In the genomic region with DNA sequence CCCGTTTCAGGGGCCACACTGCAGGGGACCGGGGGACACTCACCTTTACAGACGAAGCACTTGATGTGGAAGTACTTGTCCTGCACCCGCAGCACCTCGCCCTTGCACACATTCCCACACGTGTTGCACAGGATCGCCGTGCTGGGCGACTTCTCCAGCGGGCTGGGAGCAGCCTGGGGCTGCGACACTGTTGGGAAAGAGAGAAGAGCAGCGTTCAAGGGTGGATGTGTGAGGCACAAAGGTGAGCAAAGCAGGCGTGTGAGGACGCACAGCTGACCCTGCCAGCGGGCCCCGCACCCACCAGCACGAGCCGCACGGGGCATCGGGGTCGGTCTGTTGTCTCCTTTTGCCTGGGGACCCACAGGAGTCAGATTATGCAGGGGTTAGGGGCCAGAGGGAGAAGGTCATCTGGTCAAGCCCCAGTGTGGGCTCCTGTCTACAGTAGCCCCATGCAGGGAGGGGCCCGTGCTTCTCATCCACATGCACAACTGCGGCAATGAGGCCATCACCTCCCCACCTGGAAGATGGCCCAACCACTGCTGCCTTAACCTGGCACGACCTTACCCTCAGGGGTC, we compare ENCODE assay signal across 21 cellular contexts. TPM values are rescaled to one million over a fixed set of nuclear protein-coding genes. Genes with fewer than 3 reads are reported as not detected.
DNase-seq lines count a peak whose midpoint lies in the region; ATAC-seq, FAIRE-seq and TF ChIP-seq lines count a peak whose summit lies in the region.
"Had no signal": no experiment of that assay in that cellular context is flagged by ENCODE, and none has a peak within 500 bp of the region (broad histone marks: within the 10 kb centered on the region; RNA-seq: fewer than 3 reads in every experiment).

No MANE protein-coding gene starts in this region.

- FAIRE-seq in HepG2 (lab: Jason Lieb, UNC) (no peak), H1 (lab: Jason Lieb, UNC) (no peak)
- FAIRE-seq: D721Med, G401.6, GM12892, GM18507, HTR-8/SVneo had no signal

- ATAC-seq in HepG2 (no peak), right lobe of liver (no peak), HG03521 (IDR thresholded peaks at IDR 0.05; ENCODE audit: unreplicated experiment) (no peak)
- ATAC-seq in stimulated activated naive B cell treated with anti-CD40 and anti-IgM and Interleukin-4, amounts not matched to agents 10 μg/mL and 1 μg/mL and 100 μg/mL, for 72 hours (replicated peaks) = no peak
- ATAC-seq: GM23338 had no signal

- H3K27ac Mint-ChIP-seq in stimulated activated naive B cell treated with anti-CD40 and anti-IgM and Interleukin-4, amounts not matched to agents 10 μg/mL and 1 μg/mL and 100 μg/mL, for 72 hours = no peak overlapping the region
- H3K27ac Mint-ChIP-seq: B cell; CD4-positive, alpha-beta T cell; GM23338 had no signal

- H3K27me3 ChIP-seq in HepG2 (ENCODE audit: control insufficient read depth in 1 of 2, insufficient read depth in 2 of 2, low read length in 2 of 2) (peaks cover 9 to 83% of the 10 kb centered on the region in 2 experiments), right lobe of liver (no peaks in the 10 kb centered on the region), H1 (replicated peaks in 1 of 4; ENCODE audit: control insufficient read depth in 3 of 4, extremely low read depth in 1 of 4, insufficient read depth in 3 of 4, low read length in 3 of 4) (no peaks in the 10 kb centered on the region), neuronal stem cell (ENCODE audit: control insufficient read depth in 3 of 3, insufficient read depth in 3 of 3, low read depth in 1 of 3, low read length in 3 of 3) (peaks cover 0 to 50% (median 0%) of the 10 kb centered on the region in 3 experiments), skeletal muscle tissue (ENCODE audit: control insufficient read depth in 3 of 3, insufficient read depth in 3 of 3, low read length in 3 of 3) (no peaks in the 10 kb centered on the region)

- no peak for TF ChIP-seq CTCF in HepG2 (CRISPR knock-in tag; IDR thresholded peaks at IDR 0.05)
- TF ChIP-seq CTCF in right lobe of liver (IDR thresholded peaks at IDR 0.05) = no peak
- no peak for TF ChIP-seq CTCF in H1 (IDR thresholded peaks at IDR 0.05; ENCODE audit: control extremely low read depth in 1 of 3, insufficient read depth in 1 of 3, low read depth in 1 of 3, low read length in 3 of 3)

- peak overlapping the region; percentile 88; the same call in 1 of the 2 replicates for H2BK12ac ChIP-seq in H1 (ENCODE audit: low read depth, low read length)
- H2BK12ac ChIP-seq in neuronal stem cell (ENCODE audit: low read length) = peak overlapping the region; percentile 67

- no peak overlapping the region for H3K4me3 Mint-ChIP-seq in stimulated activated naive B cell treated with anti-CD40 and anti-IgM and Interleukin-4, amounts not matched to agents 10 μg/mL and 1 μg/mL and 100 μg/mL, for 72 hours
- H3K4me3 Mint-ChIP-seq: B cell; CD4-positive, alpha-beta T cell; GM23338; H9; IgD-negative memory B cell had no signal

- no peak overlapping the region for H4K5ac ChIP-seq in H1 (ENCODE audit: insufficient read length, low read depth, low read length)

- H3K9ac ChIP-seq in HepG2 (ENCODE audit: insufficient read depth, low read depth, low read length) = no peak overlapping the region
- H3K9ac ChIP-seq in H1 (replicated peaks in 1 of 4; ENCODE audit: extremely low read depth in 1 of 4, low read depth in 3 of 4, low read length in 3 of 4) = no peak overlapping the region
- no peak overlapping the region for H3K9ac ChIP-seq in neuronal stem cell (ENCODE audit: low read depth, low read length, poor library complexity)
- H3K9ac ChIP-seq in skeletal muscle tissue (ENCODE audit: low read depth in 1 of 3, low read length in 3 of 3) = peak overlapping the region in 1 of 3 donors; percentile 54

- H3K4me3 ChIP-seq in HepG2 (replicated peaks in 1 of 3; ENCODE audit: insufficient read depth in 1 of 3, low read depth in 2 of 3, low read length in 3 of 3) (no peak overlapping the region), right lobe of liver (no peak overlapping the region), H1 (ENCODE audit: extremely low read depth in 1 of 4, insufficient read depth in 2 of 4, low read depth in 3 of 4, low read length in 4 of 4) (no peak overlapping the region), neuronal stem cell (ENCODE audit: low read length in 2 of 2) (no peak overlapping the region), skeletal muscle tissue (ENCODE audit: low read length in 3 of 3) (no peak overlapping the region)
- H3K4me3 ChIP-seq: GM23338 had no signal

- H3K36me3 ChIP-seq in HepG2 (replicated peaks in 1 of 2; ENCODE audit: control insufficient read depth in 1 of 2, insufficient read depth in 2 of 2, low read length in 2 of 2) = no peaks in the 10 kb centered on the region
- H3K36me3 ChIP-seq in right lobe of liver = no peaks in the 10 kb centered on the region
- H3K36me3 ChIP-seq in H1 (ENCODE audit: control insufficient read depth in 2 of 4, insufficient read depth in 4 of 4, low read length in 3 of 4) = no peaks in the 10 kb centered on the region
- no peaks in the 10 kb centered on the region for H3K36me3 ChIP-seq in neuronal stem cell (replicated peaks in 1 of 2; ENCODE audit: control insufficient read depth in 2 of 2, insufficient read depth in 2 of 2, low read length in 2 of 2)
- H3K36me3 ChIP-seq in skeletal muscle tissue (ENCODE audit: control insufficient read depth in 3 of 3, insufficient read depth in 3 of 3, low read length in 3 of 3) = peaks cover 30 to 65% (median 58%) of the 10 kb centered on the region in 3 donors

- H2AFZ ChIP-seq in HepG2 (ENCODE audit: low read length) (no peak overlapping the region), H1 (ENCODE audit: low read length) (no peak overlapping the region), neuronal stem cell (ENCODE audit: low read length) (no peak overlapping the region)
- H2AFZ ChIP-seq: GM23338 had no signal

- peaks cover 2 to 9% of the 10 kb centered on the region in 2 donors for H3K4me1 Mint-ChIP-seq in stimulated activated naive B cell treated with anti-CD40 and anti-IgM and Interleukin-4, amounts not matched to agents 10 μg/mL and 1 μg/mL and 100 μg/mL, for 72 hours
- H3K4me1 Mint-ChIP-seq: IgD-negative memory B cell had no signal

- intact Hi-C loops in HepG2 (cut with micrococcal nuclease; ENCODE audit: unreplicated experiment) (no loop called here), right lobe of liver (cut with DNase I) (no loop called here)

- POLR2A ChIA-PET in HepG2 (lab: Yijun Ruan, JAX) = no interaction called here
- POLR2A ChIA-PET in H1 (lab: Charles Lee; ENCODE audit: partially characterized antibody) = no interaction called here

- no peak overlapping the region for H2AK5ac ChIP-seq in H1 (ENCODE audit: low read depth, low read length)
- peak overlapping the region; percentile 22 for H2AK5ac ChIP-seq in neuronal stem cell (ENCODE audit: low read depth, low read length)

- no peak overlapping the region for H2BK120ac ChIP-seq in H1 (replicated peaks; ENCODE audit: low read depth, low read length)
- H2BK120ac ChIP-seq in neuronal stem cell (ENCODE audit: low read depth, low read length) = no peak overlapping the region

- H4K20me1 ChIP-seq in HepG2 (ENCODE audit: insufficient read depth, low read length) (no peaks in the 10 kb centered on the region), H1 (replicated peaks in 1 of 2; ENCODE audit: control insufficient read depth in 1 of 2, insufficient read depth in 2 of 2, low read length in 2 of 2) (no peaks in the 10 kb centered on the region)

- H3K56ac ChIP-seq in H1 (replicated peaks; ENCODE audit: insufficient read length, low read depth, low read length) = no peak overlapping the region

- H3K79me2 ChIP-seq in HepG2 (ENCODE audit: insufficient read depth, low read length) (no peaks in the 10 kb centered on the region), H1 (ENCODE audit: control insufficient read depth in 1 of 2, insufficient read depth in 2 of 2, low read length in 2 of 2) (no peaks in the 10 kb centered on the region)

- H3K4ac ChIP-seq in H1 (replicated peaks; ENCODE audit: insufficient read length, low read depth, low read length) = no peak overlapping the region
- H3K4ac ChIP-seq in neuronal stem cell (ENCODE audit: low read length) = no peak overlapping the region

- H3K4me2 ChIP-seq in HepG2 (ENCODE audit: low read depth, low read length) (no peak overlapping the region), H1 (ENCODE audit: insufficient read depth in 1 of 2, low read depth in 2 of 2, low read length in 2 of 2) (no peak overlapping the region), neuronal stem cell (ENCODE audit: insufficient read depth, low read length, poor library complexity, severe bottlenecking) (no peak overlapping the region)
- H3K4me2 ChIP-seq: GM23338 had no signal

- no peak overlapping the region for H3K18ac ChIP-seq in H1 (ENCODE audit: extremely low read depth, low read length)
- H3K18ac ChIP-seq in neuronal stem cell (ENCODE audit: low read length) = peak overlapping the region; percentile 7

- peaks cover 9 to 16% of the 10 kb centered on the region in 2 donors for H3K27me3 Mint-ChIP-seq in stimulated activated naive B cell treated with anti-CD40 and anti-IgM and Interleukin-4, amounts not matched to agents 10 μg/mL and 1 μg/mL and 100 μg/mL, for 72 hours

- H3K9me3 Mint-ChIP-seq in stimulated activated naive B cell treated with anti-CD40 and anti-IgM and Interleukin-4, amounts not matched to agents 10 μg/mL and 1 μg/mL and 100 μg/mL, for 72 hours = peaks cover 4% of the 10 kb centered on the region in 2 donors
- H3K9me3 Mint-ChIP-seq: CD4-positive, alpha-beta T cell had no signal

- peaks cover 16 to 17% of the 10 kb centered on the region in 2 donors for H3K36me3 Mint-ChIP-seq in stimulated activated naive B cell treated with anti-CD40 and anti-IgM and Interleukin-4, amounts not matched to agents 10 μg/mL and 1 μg/mL and 100 μg/mL, for 72 hours
- H3K36me3 Mint-ChIP-seq: IgD-negative memory B cell had no signal

- H2BK20ac ChIP-seq in H1 (ENCODE audit: low read length) = no peak overlapping the region

- H3K4me1 ChIP-seq in HepG2 (ENCODE audit: insufficient read depth, low read length) (peaks cover 10% of the 10 kb centered on the region), right lobe of liver (no peaks in the 10 kb centered on the region), H1 (replicated peaks in 1 of 4; ENCODE audit: control insufficient read depth in 3 of 4, insufficient read depth in 4 of 4, low read length in 3 of 4) (peaks cover 10 to 37% (median 27%) of the 10 kb centered on the region in 4 experiments), neuronal stem cell (ENCODE audit: control insufficient read depth in 2 of 2, insufficient read depth in 1 of 2, low read depth in 1 of 2, low read length in 2 of 2) (peaks cover 3 to 14% of the 10 kb centered on the region in 2 donors), skeletal muscle tissue (ENCODE audit: control insufficient read depth in 3 of 3, insufficient read depth in 3 of 3, low read length in 3 of 3) (peaks cover 43 to 95% (median 65%) of the 10 kb centered on the region in 3 donors)
- H3K4me1 ChIP-seq: Caco-2 had no signal

- in situ Hi-C loops in HepG2 (cut with HindIII; ENCODE audit: extremely low pct_ligation_motif_present, low pct_unique_long_range_greater_than_20kb) = no loop called here

- CTCF ChIA-PET in HepG2 (lab: Yijun Ruan, JAX; ENCODE audit: low intra/inter-chr PET ratio, low total read pairs) = no interaction called here
- CTCF ChIA-PET in H1 (lab: Charles Lee; ENCODE audit: partially characterized antibody) = interaction anchor here (0.6 to 3.3 kb wide), 6 partner anchors 21 to 1962 kb away, joined by 3 to 22 read pairs (median 6); no protein-coding TSS in a partner anchor

- H3K27ac ChIP-seq in HepG2 (ENCODE audit: extremely low read length, insufficient read depth, low read length) (no peak overlapping the region), right lobe of liver (no peak overlapping the region), H1 (ENCODE audit: low read depth, low read length) (no peak overlapping the region), neuronal stem cell (replicated peaks; ENCODE audit: low read length) (no peak overlapping the region), skeletal muscle tissue (ENCODE audit: low read depth, low read length) (peak overlapping the region; percentile 65)
- H3K27ac ChIP-seq: C4-2B had no signal

- H3K23ac ChIP-seq in H1 (ENCODE audit: insufficient read length) = no peak overlapping the region
- H3K23ac ChIP-seq in neuronal stem cell (ENCODE audit: low read depth, low read length, poor library complexity) = peak overlapping the region; percentile 3

- no peak overlapping the region for H3K14ac ChIP-seq in H1 (ENCODE audit: insufficient read length)
- H3K14ac ChIP-seq in neuronal stem cell (ENCODE audit: low read length) = no peak overlapping the region

- H2BK15ac ChIP-seq in H1 (ENCODE audit: low read length) (peak overlapping the region; percentile 65; the same call in 1 of the 2 replicates), neuronal stem cell (ENCODE audit: low read length) (peak overlapping the region; percentile 44)

- BruUV-seq in HepG2 (replicated peaks; lab: Mats Ljungman, UMichigan) = no TSS peak

- H3K9me3 ChIP-seq in HepG2 (ENCODE audit: low read length) (0 out of 2 replicates have a peak, but pooled peaks cover 4% of the 10 kb centered on the region), right lobe of liver (no peaks in the 10 kb centered on the region), H1 (ENCODE audit: insufficient read depth in 2 of 2, low read depth in 1 of 2, low read length in 1 of 2) (0 out of 4 replicates have a peak, but pooled peaks cover 0 to 4% of the 10 kb centered on the region in 2 experiments), neuronal stem cell (replicated peaks in 1 of 2; ENCODE audit: control insufficient read depth in 2 of 2, insufficient read depth in 1 of 2, low read depth in 1 of 2, low read length in 2 of 2) (peaks cover 0 to 3% of the 10 kb centered on the region in 2 donors), skeletal muscle tissue (ENCODE audit: control insufficient read depth in 3 of 3, low read length in 3 of 3) (peaks cover 0 to 5% (median 0%) of the 10 kb centered on the region in 3 donors)
- H3K9me3 ChIP-seq: Caco-2 had no signal

- 38% methylated on average over 16 of the region's 24 CpGs for WGBS in HepG2 (ENCODE audit: low lambda C conversion rate)
- WGBS in right lobe of liver (ENCODE audit: insufficient coverage, low coverage, low lambda C conversion rate, missing lambda C conversion rate) = 74% methylated on average over 15 of the region's 24 CpGs
- 88% methylated on average over 24 of the region's 24 CpGs; no CpG with 5 or more reads in 1 of the 2 experiments for WGBS in H1 (ENCODE audit: extremely low coverage in 1 of 2, insufficient coverage in 1 of 2, insufficient read length in 1 of 2, insufficient replicate concordance in 2 of 2, low coverage in 1 of 2, low lambda C conversion rate in 2 of 2, missing lambda C conversion rate in 1 of 2), 2 experiments
- WGBS in neuronal stem cell (ENCODE audit: extremely low coverage in 2 of 2, insufficient read length in 2 of 2, insufficient replicate concordance in 1 of 2), 2 donors = no CpG with 5 or more reads among the region's 24 CpGs

- H4K8ac ChIP-seq in H1 (ENCODE audit: extremely low read depth, insufficient read depth, low read length) (no peak overlapping the region), neuronal stem cell (ENCODE audit: low read depth, low read length) (peak overlapping the region; percentile 89)

- peak overlapping the region; percentile 44 for H4K91ac ChIP-seq in H1 (replicated peaks; ENCODE audit: insufficient read length, low read length)
- H4K91ac ChIP-seq in neuronal stem cell (ENCODE audit: low read depth, low read length, poor library complexity) = no peak overlapping the region

- TF ChIP-seq RAD21 in HepG2 (CRISPR knock-in tag; IDR thresholded peaks at IDR 0.05) = no peak
- no peak for TF ChIP-seq RAD21 in H1 (IDR thresholded peaks at IDR 0.05 in 1 of 2, conservative IDR thresholded peaks at IDR 0.05 in 1 of 2; ENCODE audit: low read depth in 2 of 2, low read length in 2 of 2)

- H2BK5ac ChIP-seq in H1 (ENCODE audit: low read depth, low read length) (no peak overlapping the region), neuronal stem cell (ENCODE audit: low read length) (no peak overlapping the region)

- TF ChIP-seq EP300 in HepG2 (IDR thresholded peaks at IDR 0.05; ENCODE audit: low read depth in 2 of 2, low read length in 2 of 2) (no peak), HepG2 (CRISPR knock-in tag; IDR thresholded peaks at IDR 0.05; ENCODE audit: borderline replicate concordance) (no peak), H1 (IDR thresholded peaks at IDR 0.05; ENCODE audit: borderline replicate concordance in 1 of 2, low read depth in 2 of 2, low read length in 2 of 2) (no peak)

- no peak for DNase-seq in HepG2 (ENCODE audit: low spot score)
- DNase-seq in right lobe of liver = no peak
- no peak for DNase-seq in H1 (ENCODE audit: low read depth in 1 of 2, low spot score in 2 of 2)
- DNase-seq in neuronal stem cell (ENCODE audit: low spot score) = no peak
- no peak for DNase-seq in T-helper 2 cell
- DNase-seq in stimulated activated naive B cell treated with anti-CD40 and anti-IgM and Interleukin-4, amounts not matched to agents 10 μg/mL and 1 μg/mL and 100 μg/mL, for 72 hours = no peak
- DNase-seq: Caco-2; CD4-positive, alpha-beta T cell; H9; KBM-7 had no signal

- TF ChIP-seq POLR2A in HepG2 (IDR thresholded peaks at IDR 0.05; ENCODE audit: insufficient read depth in 1 of 2, low read depth in 2 of 2, low read length in 2 of 2) (no peak), right lobe of liver (IDR thresholded peaks at IDR 0.05) (no peak), H1 (IDR thresholded peaks at IDR 0.05; ENCODE audit: control extremely low read depth in 1 of 2, low read depth in 2 of 2, low read length in 2 of 2) (no peak)

- H3K79me1 ChIP-seq in H1 (ENCODE audit: low read depth, low read length) (no peaks in the 10 kb centered on the region), neuronal stem cell (ENCODE audit: low read depth, low read length) (no peaks in the 10 kb centered on the region)

- H3K23me2 ChIP-seq in H1 (ENCODE audit: low read depth, low read length) = no peaks in the 10 kb centered on the region

RNA-seq across cellular contexts. Expression of gene ABLIM2, which starts 52.1 kb away (rescaled TPM):
- total RNA-seq in HepG2 (2016; rRNA removed; fragmentation: Illumina TruSeq; extraction: Trizol) (0.18 and 0.20 TPM in 2 replicates), right lobe of liver (1 to 10 TPM in 5 of 6 experiments, under 1 TPM in 1; 0.93 to 3.5 (median 2.3) TPM), skeletal muscle tissue (7.3 TPM)
- total RNA-seq in HepG2 (2016; cell fraction: cytosol; rRNA removed; fragmentation: Illumina TruSeq; extraction: Trizol; ENCODE audit: low read depth) = not detected in 2 replicates
- not detected in 2 replicates for total RNA-seq in HepG2 (2016; cell fraction: insoluble cytoplasmic fraction; rRNA removed; fragmentation: Illumina TruSeq; extraction: Trizol)
- total RNA-seq in HepG2 (2016; cell fraction: membrane; rRNA removed; fragmentation: Illumina TruSeq; extraction: Trizol) = not detected in 2 replicates
- not detected in 2 replicates for total RNA-seq in HepG2 (2016; cell fraction: nucleus; rRNA removed; fragmentation: Illumina TruSeq; extraction: Trizol)
- polyA plus RNA-seq in HepG2 (2011; rRNA removed) (0.37 and 0.42 TPM in 2 replicates), H1 (2011; rRNA removed) (3.0 TPM in 2 replicates)
- polyA plus RNA-seq in HepG2 (2011; cell fraction: cytosol; rRNA removed) = 0.35 and 0.46 TPM in 2 replicates
- polyA plus RNA-seq in HepG2 (2011; cell fraction: nucleus; rRNA removed) = 0.33 and 0.34 TPM in 2 replicates
- polyA plus RNA-seq in HepG2 (2012) = 0.15 and 0.24 TPM in 2 replicates
- not detected in 2 replicates for polyA plus RNA-seq in HepG2 (2016; cell fraction: cytosol; fragmentation: Illumina TruSeq; extraction: Trizol; ENCODE audit: low read depth)
- polyA plus RNA-seq in HepG2 (2016; cell fraction: insoluble cytoplasmic fraction; fragmentation: Illumina TruSeq; extraction: Trizol; ENCODE audit: low read depth) = not detected in 2 replicates
- polyA plus RNA-seq in HepG2 (2016; cell fraction: membrane; fragmentation: Illumina TruSeq; extraction: Trizol; ENCODE audit: low read depth) = 0.11 TPM in 1 of 2 replicates, not detected in the other
- not detected in 2 replicates for polyA plus RNA-seq in HepG2 (2016; cell fraction: nucleus; fragmentation: Illumina TruSeq; extraction: Trizol; ENCODE audit: insufficient read depth, low read depth)
- 2.2 and 7.6 TPM in 2 replicates for polyA minus RNA-seq in HepG2 (2011; rRNA and poly(A)+ RNA removed; ENCODE audit: low replicate concordance)
- 0.49 TPM in 1 of 2 replicates, not detected in the other for polyA minus RNA-seq in HepG2 (2011; cell fraction: cytosol; rRNA and poly(A)+ RNA removed)
- 0.12 and 0.52 TPM in 2 replicates for polyA minus RNA-seq in HepG2 (2011; cell fraction: nucleus; rRNA and poly(A)+ RNA removed)
- total RNA-seq in H1 (2021; fragmentation: NEBNext Ultra II Directional; extraction: Animal tissue kit (Norgen Biotek cat#: 25700)) = 2.8 and 3.0 TPM in 2 replicates
- polyA plus RNA-seq in H1 (2011; cell fraction: cytosol; rRNA removed) = 3.6 TPM
- 5.9 TPM for polyA plus RNA-seq in H1 (2011; cell fraction: nucleus; rRNA removed)
- polyA plus RNA-seq in H1 (2012, experiment 1 of 2) = 2.9 to 4.0 TPM (median 3.3 TPM) in 4 replicates
- polyA plus RNA-seq in H1 (2012, experiment 2 of 2) = 2.2 TPM
- 0.95 TPM for polyA plus RNA-seq in H1 (2013, experiment 1 of 2)
- polyA plus RNA-seq in H1 (2013, experiment 2 of 2) = 1.2 TPM
- polyA minus RNA-seq in H1 (2011; rRNA and poly(A)+ RNA removed) = 2.7 and 4.9 TPM in 2 replicates
- polyA minus RNA-seq in H1 (2011; cell fraction: cytosol; rRNA and poly(A)+ RNA removed) = 1.2 TPM
- 9.1 TPM for polyA minus RNA-seq in H1 (2011; cell fraction: nucleus; rRNA and poly(A)+ RNA removed)
- polyA plus RNA-seq in neuronal stem cell (2013, experiment 1 of 2) = 0.78 TPM
- 0.93 TPM for polyA plus RNA-seq in neuronal stem cell (2013, experiment 2 of 2)
